10 cellular contexts compared by ENCODE assay signal in genomic region chr4:55444822-55445221, GRCh38. TPM values are rescaled to one million over a fixed set of nuclear protein-coding genes. Genes with fewer than 3 reads are reported as not detected.
DNase-seq lines count a peak whose midpoint lies in the region; ATAC-seq, FAIRE-seq and TF ChIP-seq lines count a peak whose summit lies in the region.
"Had no signal": no experiment of that assay in that cellular context is flagged by ENCODE, and none has a peak within 500 bp of the region (broad histone marks: within the 10 kb centered on the region; RNA-seq: fewer than 3 reads in every experiment).

No MANE protein-coding gene starts in this region.

- peak; percentile 70 for ATAC-seq in left lung
- ATAC-seq in gastrocnemius medialis, result no peak
- no peak for ATAC-seq in natural killer cell
- no peak for ATAC-seq in HG02852 (IDR thresholded peaks at IDR 0.05; ENCODE audit: unreplicated experiment)
- ATAC-seq in HG03439 (IDR thresholded peaks at IDR 0.05; ENCODE audit: unreplicated experiment), result no peak

- no peaks in the 10 kb centered on the region for H3K79me2 ChIP-seq in astrocyte (ENCODE audit: insufficient read depth, low read length)

- no peaks in the 10 kb centered on the region for H4K20me1 ChIP-seq in astrocyte (ENCODE audit: insufficient read depth, low read length)

- H3K36me3 ChIP-seq in astrocyte (ENCODE audit: insufficient read depth, low read length) (peaks cover 19% of the 10 kb centered on the region), left lung (peaks cover 0 to 44% of the 10 kb centered on the region in 2 donors), gastrocnemius medialis (peaks cover 0 to 51% of the 10 kb centered on the region in 2 donors)

- H3K4me3 Mint-ChIP-seq in astrocyte (ENCODE audit: unreplicated experiment) (no peak overlapping the region), natural killer cell (no peak overlapping the region)

- peak overlapping the region; percentile 67 for H3K9ac ChIP-seq in astrocyte (ENCODE audit: low read length)

- H3K27ac Mint-ChIP-seq in astrocyte (ENCODE audit: unreplicated experiment) (peak overlapping the region; percentile 62), natural killer cell (no peak overlapping the region)

- FAIRE-seq in D721Med (lab: Jason Lieb, UNC) (no peak), astrocyte (lab: Jason Lieb, UNC) (peak; percentile 59)

- H3K27ac ChIP-seq in astrocyte (ENCODE audit: low read depth, low read length) (no peak overlapping the region), left lung (no peak overlapping the region), gastrocnemius medialis (no peak overlapping the region)

- H2AFZ ChIP-seq in astrocyte (ENCODE audit: low read depth, low read length), result no peak overlapping the region

- H3K27me3 Mint-ChIP-seq in astrocyte (ENCODE audit: low read depth, unreplicated experiment) (no peaks in the 10 kb centered on the region), natural killer cell (ENCODE audit: low read depth in 2 of 2) (no peaks in the 10 kb centered on the region)

- peaks cover 33% of the 10 kb centered on the region for H3K4me1 Mint-ChIP-seq in astrocyte (ENCODE audit: low read depth, unreplicated experiment)
- peaks cover 0 to 13% of the 10 kb centered on the region in 2 donors for H3K4me1 Mint-ChIP-seq in natural killer cell

- H3K4me3 ChIP-seq in astrocyte (ENCODE audit: insufficient read depth, low read depth, low read length) (no peak overlapping the region), left lung (no peak overlapping the region), gastrocnemius medialis (no peak overlapping the region)
- H3K4me3 ChIP-seq: SJSA1 had no signal

- H3K9me3 ChIP-seq in astrocyte (ENCODE audit: insufficient read depth, low read depth, low read length) (no peaks in the 10 kb centered on the region), left lung (no peaks in the 10 kb centered on the region), gastrocnemius medialis (no peaks in the 10 kb centered on the region)
- H3K9me3 ChIP-seq: SJSA1 had no signal

- no peak for TF ChIP-seq POLR2A in gastrocnemius medialis (IDR thresholded peaks at IDR 0.05)

- H3K4me1 ChIP-seq in astrocyte (ENCODE audit: insufficient read depth, low read length) (peaks cover 18% of the 10 kb centered on the region), left lung (no peaks in the 10 kb centered on the region), gastrocnemius medialis (no peaks in the 10 kb centered on the region)

- H3K4me2 ChIP-seq in astrocyte (ENCODE audit: low read length), result no peak overlapping the region

- intact Hi-C loops in left lung (cut with DNase I) (no loop called here), gastrocnemius medialis (cut with DNase I; ENCODE audit: low total_unique reads) (no loop called here), natural killer cell (cut with micrococcal nuclease) (no loop called here)

- no peaks in the 10 kb centered on the region for H3K27me3 ChIP-seq in astrocyte (ENCODE audit: insufficient read depth, low read length)
- no peaks in the 10 kb centered on the region for H3K27me3 ChIP-seq in left lung
- no peaks in the 10 kb centered on the region for H3K27me3 ChIP-seq in gastrocnemius medialis
- H3K27me3 ChIP-seq: SJSA1 had no signal

- DNase-seq in D721Med (ENCODE audit: insufficient read length, low spot score) (no peak), HT1080 (ENCODE audit: low read depth) (peak; percentile 29), astrocyte (ENCODE audit: low read depth) (peak; percentile 36), left lung (no peak), gastrocnemius medialis (no peak), natural killer cell (no peak)
- DNase-seq: activated gamma-delta T cell had no signal

- H3K9me3 Mint-ChIP-seq in astrocyte (ENCODE audit: unreplicated experiment), result no peaks in the 10 kb centered on the region
- H3K9me3 Mint-ChIP-seq in natural killer cell, result no peaks in the 10 kb centered on the region

- TF ChIP-seq CTCF in D721Med (IDR thresholded peaks at IDR 0.05; ENCODE audit: insufficient read depth, missing control alignments) (peak; percentile 27), astrocyte (IDR thresholded peaks at IDR 0.05; ENCODE audit: insufficient read depth, low read depth, low read length) (peak; percentile 29), left lung (IDR thresholded peaks at IDR 0.05) (no peak), gastrocnemius medialis (IDR thresholded peaks at IDR 0.05 in 4 of 5, conservative IDR thresholded peaks at IDR 0.05 in 1 of 5) (peak in 1 of 5 experiments; percentile 26), natural killer cell (IDR thresholded peaks at IDR 0.05) (no peak)

- in situ Hi-C loops in gastrocnemius medialis (cut with MboI; ENCODE audit: low sequenced_read_pairs in 4 of 4), result no loop called here

- no peaks in the 10 kb centered on the region for H3K36me3 Mint-ChIP-seq in astrocyte (ENCODE audit: low read depth, unreplicated experiment)
- peaks cover 16% of the 10 kb centered on the region for H3K36me3 Mint-ChIP-seq in natural killer cell

RNA-seq across cellular contexts. Expression of gene TMEM165, which starts 49.1 kb away (rescaled TPM):
- 112 and 134 TPM in 2 replicates for total RNA-seq in HT1080 (2014; rRNA removed; shearing (Covaris generic))
- 110 and 117 TPM in 2 replicates for polyA plus RNA-seq in HT1080 (2015; cell fraction: cytosol; rRNA removed)
- 132 and 153 TPM in 2 replicates for polyA plus RNA-seq in HT1080 (2015; cell fraction: nucleus; rRNA removed)
- total RNA-seq in astrocyte (128 and 130 TPM in 2 replicates), left lung (100 to 1,000 TPM; 121 to 201 TPM), gastrocnemius medialis (10 to 100 TPM; 23.5 to 80.3 (median 48.9) TPM), natural killer cell (100 to 1,000 TPM in 2 of 3 donors, 10 to 100 TPM in 1; 86.9 to 113 (median 102) TPM)

Comparison
In these comparisons a context has a peak if more than half of its experiments do, and no peak if none do; other contexts are left out.
1. DNase-seq: peak in HT1080 (single experiment) and astrocyte (single experiment); none in D721Med (single experiment), left lung (0 of 2), gastrocnemius medialis (0 of 2) and natural killer cell (single experiment).
2. CTCF ChIP-seq: peak in D721Med (single experiment) and astrocyte (single experiment); none in left lung (0 of 2) and natural killer cell (single experiment).